Comparison of ENCODE assay signal across 8 cellular contexts in genomic region chr3:154120903-154121235, GRCh38. TPM values are rescaled to one million over a fixed set of nuclear protein-coding genes. Genes with fewer than 3 reads are reported as not detected.
A peak's percentile ranks its signal among the peaks of the same experiment; 100 is the strongest.
DNase-seq lines count a peak whose midpoint lies in the region; ATAC-seq and TF ChIP-seq lines count a peak whose summit lies in the region.

No MANE protein-coding gene starts in this region.

- intact Hi-C loops in CD14-positive monocyte (cut with micrococcal nuclease) = no loop called here
- intact Hi-C loops in gastrocnemius medialis (cut with DNase I; ENCODE audit: low total_unique reads) = no loop called here

- peaks cover 5% of the 10 kb centered on the region in 2 donors for H3K36me3 Mint-ChIP-seq in CD14-positive monocyte

- DNase-seq in CD14-positive monocyte (ENCODE audit: low spot score) (no peak), SK-N-SH (no peak), gastrocnemius medialis (no peak), foreskin melanocyte (no peak), GM19238 (ENCODE audit: insufficient read length, low spot score) (no peak), NCI-H2227 (lab: John Stamatoyannopoulos, UW; ENCODE audit: unreplicated experiment) (no peak)

- H3K27ac ChIP-seq in HEK293 (ENCODE audit: extremely low read depth, low read depth, low read length) (no peak overlapping the region; the same call in 1 of the 2 replicates), SK-N-SH (ENCODE audit: low read depth in 2 of 2, low read length in 1 of 2) (no peak overlapping the region; a peak in 1 of 4 replicates), gastroesophageal sphincter (peak overlapping the region; percentile 12 to 89 (median 82)), gastrocnemius medialis (no peak overlapping the region)

- TF ChIP-seq EP300 in SK-N-SH (IDR thresholded peaks at IDR 0.05; ENCODE audit: borderline replicate concordance in 1 of 2, low read depth in 1 of 2, low read length in 1 of 2) = no peak
- TF ChIP-seq EP300 in gastroesophageal sphincter (IDR thresholded peaks at IDR 0.05) = no peak

- peak overlapping the region; percentile 88 to 89 for H3K4me3 Mint-ChIP-seq in CD14-positive monocyte

- TF ChIP-seq CTCF in CD14-positive monocyte (IDR thresholded peaks at IDR 0.05) (no peak), HEK293 (tag by site-specific recombination; IDR thresholded peaks at IDR 0.05) (no peak), SK-N-SH (IDR thresholded peaks at IDR 0.05) (no peak), gastroesophageal sphincter (IDR thresholded peaks at IDR 0.05) (no peak), gastrocnemius medialis (IDR thresholded peaks at IDR 0.05 in 4 of 5, conservative IDR thresholded peaks at IDR 0.05 in 1 of 5) (no peak)

- H3K4me1 ChIP-seq in HEK293 (ENCODE audit: control insufficient read depth, insufficient read depth, low read length) (no peaks in the 10 kb centered on the region), SK-N-SH (ENCODE audit: control insufficient read depth in 1 of 2, insufficient read depth in 2 of 2, low read depth in 1 of 2, low read length in 1 of 2) (peaks cover 4 to 6% of the 10 kb centered on the region in 2 experiments; a peak in 3 of 4 replicates), gastroesophageal sphincter (peaks cover 0 to 30% (median 2%) of the 10 kb centered on the region in 3 donors), gastrocnemius medialis (no peaks in the 10 kb centered on the region)

- H2AFZ ChIP-seq in SK-N-SH (ENCODE audit: low read depth) = peak overlapping the region; percentile 97

- H3K4me2 ChIP-seq in SK-N-SH = peak overlapping the region; percentile 94

- ATAC-seq in gastroesophageal sphincter (peak; percentile 46), gastrocnemius medialis (no peak)

- peaks cover 27% of the 10 kb centered on the region for H3K4me1 Mint-ChIP-seq in CD14-positive monocyte

- in situ Hi-C loops in gastrocnemius medialis (cut with MboI; ENCODE audit: low sequenced_read_pairs in 4 of 4) = no loop called here

- no peaks in the 10 kb centered on the region for H3K27me3 ChIP-seq in SK-N-SH (ENCODE audit: insufficient read depth)
- no peaks in the 10 kb centered on the region for H3K27me3 ChIP-seq in gastroesophageal sphincter
- H3K27me3 ChIP-seq in gastrocnemius medialis = peaks cover 20 to 36% (median 29%) of the 10 kb centered on the region in 3 donors

- no peak for TF ChIP-seq RAD21 in SK-N-SH (IDR thresholded peaks at IDR 0.05; ENCODE audit: low read length)

- peaks cover 55 to 58% (median 57%) of the 10 kb centered on the region in 3 donors for H3K27me3 Mint-ChIP-seq in CD14-positive monocyte (ENCODE audit: low read depth in 3 of 3)

- TF ChIP-seq POLR2A in gastroesophageal sphincter (IDR thresholded peaks at IDR 0.05) (no peak), gastrocnemius medialis (IDR thresholded peaks at IDR 0.05) (no peak)

- H3K9me3 Mint-ChIP-seq in CD14-positive monocyte = peaks cover 0 to 19% (median 5%) of the 10 kb centered on the region in 7 donors

- WGBS in SK-N-SH (ENCODE audit: low lambda C conversion rate) = 2% methylated on average over 19 of the region's 19 CpGs
- 0 to 1% methylated on average over 1 to 16 of the region's 19 CpGs for WGBS in gastroesophageal sphincter (ENCODE audit: low coverage in 1 of 2), 2 donors

- POLR2A ChIA-PET in HEK293 (lab: Yijun Ruan, JAX) = interaction anchor here (0.6 to 1.0 kb wide), 8 partner anchors 8 to 78 kb away, joined by 3 to 5 read pairs (median 3); no protein-coding TSS in a partner anchor
- POLR2A ChIA-PET in SK-N-SH (lab: Yijun Ruan, JAX) = no interaction called here

- peak overlapping the region; percentile 50; the same call in 1 of the 2 replicates for H3K9ac ChIP-seq in SK-N-SH

- no peaks in the 10 kb centered on the region for H3K9me2 ChIP-seq in SK-N-SH

- H4K20me1 ChIP-seq in SK-N-SH (ENCODE audit: insufficient read depth) = no peaks in the 10 kb centered on the region

- CTCF ChIA-PET in HEK293 (lab: Yijun Ruan, JAX) = interaction anchor here (0.7 to 1.1 kb wide), 2 partner anchors 22 to 132 kb away, joined by 3 to 4 read pairs; no protein-coding TSS in a partner anchor
- CTCF ChIA-PET in SK-N-SH (lab: Yijun Ruan, JAX) = interaction anchor here (0.9 to 1.7 kb wide), 4 partner anchors 23 to 135 kb away, joined by 3 to 4 read pairs (median 3); no protein-coding TSS in a partner anchor

- no peaks in the 10 kb centered on the region for H3K9me3 ChIP-seq in HEK293 (ENCODE audit: control insufficient read depth, insufficient read depth, low read depth, low read length)
- no peaks in the 10 kb centered on the region for H3K9me3 ChIP-seq in SK-N-SH
- H3K9me3 ChIP-seq in gastroesophageal sphincter = no peaks in the 10 kb centered on the region
- H3K9me3 ChIP-seq in gastrocnemius medialis = no peaks in the 10 kb centered on the region

- no peaks in the 10 kb centered on the region for H3K79me2 ChIP-seq in SK-N-SH (ENCODE audit: insufficient read depth)

- H3K36me3 ChIP-seq in HEK293 (ENCODE audit: control insufficient read depth in 2 of 2, insufficient read depth in 1 of 2, low read length in 2 of 2) = peaks cover 0 to under 1% of the 10 kb centered on the region in 2 experiments; a peak in 1 of 3 replicates
- H3K36me3 ChIP-seq in SK-N-SH (replicated peaks in 1 of 2; ENCODE audit: control insufficient read depth in 1 of 2, insufficient read depth in 2 of 2, low read length in 1 of 2) = no peaks in the 10 kb centered on the region
- H3K36me3 ChIP-seq in gastroesophageal sphincter = no peaks in the 10 kb centered on the region
- H3K36me3 ChIP-seq in gastrocnemius medialis = no peaks in the 10 kb centered on the region

- peaks cover 6% of the 10 kb centered on the region for H3F3A ChIP-seq in SK-N-SH (replicated peaks; ENCODE audit: insufficient read depth)

- H3K4me3 ChIP-seq in HEK293 (ENCODE audit: low read depth, low read length) (peak overlapping the region; percentile 91), SK-N-SH (ENCODE audit: low read depth in 2 of 2, low read length in 1 of 2) (peak overlapping the region; percentile 83 to 96), gastroesophageal sphincter (peak overlapping the region; percentile 85 to 89), gastrocnemius medialis (peak overlapping the region; percentile 68 to 81 (median 72))

- H3K27ac Mint-ChIP-seq in CD14-positive monocyte = peak overlapping the region in 2 of 7 donors; percentile 40 to 60

TF ChIP-seq in HEK293, 187 proteins besides CTCF, POLR2A, EP300 and RAD21 (continues in another document):
- TF ChIP-seq SP7 (tag by site-specific recombination; IDR thresholded peaks at IDR 0.05) = 0 out of 2 replicates have a peak, but pooled peaks have one; percentile 8
- TF ChIP-seq FEZF1 (tag by site-specific recombination; IDR thresholded peaks at IDR 0.05) = no peak
- peak; percentile 73 for TF ChIP-seq ZBTB17 (tag by site-specific recombination; IDR thresholded peaks at IDR 0.05)
- no peak for TF ChIP-seq ZNF501 (tag by site-specific recombination; IDR thresholded peaks at IDR 0.05)
- TF ChIP-seq ZNF768 (tag by site-specific recombination; IDR thresholded peaks at IDR 0.05) = no peak

TF ChIP-seq in SK-N-SH, 30 proteins besides CTCF, POLR2A, EP300 and RAD21 (continues in another document):
- no peak for TF ChIP-seq FOSL2 (IDR thresholded peaks at IDR 0.05; ENCODE audit: borderline replicate concordance, low read depth)
- TF ChIP-seq PBX3 (IDR thresholded peaks at IDR 0.05) = no peak
- TF ChIP-seq IRF3 (IDR thresholded peaks at IDR 0.05; ENCODE audit: low read depth, low read length) = no peak
- no peak for TF ChIP-seq POLR2AphosphoS5 (IDR thresholded peaks at IDR 0.05; ENCODE audit: low read depth, low read length)
- TF ChIP-seq GABPA (IDR thresholded peaks at IDR 0.05; ENCODE audit: low read depth) = no peak
- TF ChIP-seq TAF1 (IDR thresholded peaks at IDR 0.05; ENCODE audit: borderline replicate concordance, low read depth, low read length) = no peak
- TF ChIP-seq EZH2phosphoT487 (IDR thresholded peaks at IDR 0.05; ENCODE audit: borderline replicate concordance, low read depth) = no peak
- no peak for TF ChIP-seq NFIC (IDR thresholded peaks at IDR 0.05; ENCODE audit: borderline replicate concordance)

RNA-seq across cellular contexts. Expression of gene ARHGEF26, which starts 0.3 kb away (rescaled TPM):
- polyA plus RNA-seq in CD14-positive monocyte = not detected
- 0.70 and 1.2 TPM in 2 replicates for polyA plus RNA-seq in SK-N-SH (2012; rRNA removed)
- polyA plus RNA-seq in SK-N-SH (2012; cell fraction: cytosol; rRNA removed) = 1.6 and 1.8 TPM in 2 replicates
- 2.4 and 2.5 TPM in 2 replicates for polyA plus RNA-seq in SK-N-SH (2012; cell fraction: nucleus; rRNA removed)
- 100 to 1,000 TPM in 3 of 4 donors, 10 to 100 TPM in 1; 79.3 to 154 (median 133) TPM for total RNA-seq in gastroesophageal sphincter
- total RNA-seq in gastrocnemius medialis = 1 to 10 TPM in 3 of 4 donors, under 1 TPM in 1; 0.41 to 1.7 (median 1.2) TPM

Comparison
In these comparisons a context has a peak if more than half of its experiments do, and no peak if none do; other contexts are left out.
1. H3K27ac ChIP-seq: peak in gastroesophageal sphincter (4 of 4); none in HEK293 (single experiment), SK-N-SH (0 of 2) and gastrocnemius medialis (0 of 4).
2. RNA of gene ARHGEF26, which starts 0.3 kb away (total RNA-seq): 79.3 to 154 TPM in gastroesophageal sphincter; 0.41 to 1.7 TPM in gastrocnemius medialis; every median in the first group is over 10 times any median in the second.
3. Peak in every context shown above with its lines, with median percentiles within 50 percentile points of each other: H3K4me3 ChIP-seq.